In genomic region chr1:205739348-205740160, GRCh38 we compare ENCODE assay signal across 13 cellular contexts. TPM values are rescaled to one million over a fixed set of nuclear protein-coding genes. Genes with fewer than 3 reads are reported as not detected.
DNase-seq lines count a peak whose midpoint lies in the region; ATAC-seq, FAIRE-seq and TF ChIP-seq lines count a peak whose summit lies in the region.
"Had no signal": no experiment of that assay in that cellular context is flagged by ENCODE, and none has a peak within 500 bp of the region (broad histone marks: within the 10 kb centered on the region; RNA-seq: fewer than 3 reads in every experiment).

No MANE protein-coding gene starts in this region.

- no peak overlapping the region for H2AFZ ChIP-seq in HepG2 (ENCODE audit: low read length)

- no peaks in the 10 kb centered on the region for H3K36me3 ChIP-seq in CD4-positive, CD25-positive, alpha-beta regulatory T cell (ENCODE audit: control insufficient read depth, insufficient read depth, low read length)
- peaks cover 0 to 11% of the 10 kb centered on the region in 2 experiments; a peak in 3 of 5 replicates for H3K36me3 ChIP-seq in HepG2 (replicated peaks in 1 of 2; ENCODE audit: control insufficient read depth in 1 of 2, insufficient read depth in 2 of 2, low read length in 2 of 2)

- CTCF ChIA-PET in HEK293T (lab: Yijun Ruan, JAX): interaction anchor here (0.7 to 1.3 kb wide), 4 partner anchors 9 to 1563 kb away, joined by 3 to 7 read pairs (median 4); no protein-coding TSS in a partner anchor
- CTCF ChIA-PET in HepG2 (lab: Yijun Ruan, JAX; ENCODE audit: low intra/inter-chr PET ratio, low total read pairs): no interaction called here

- no TSS peak for BruUV-seq in HepG2 (replicated peaks; lab: Mats Ljungman, UMichigan)

- H3K9me3 ChIP-seq in CD4-positive, CD25-positive, alpha-beta regulatory T cell (ENCODE audit: control insufficient read depth in 2 of 2, low read length in 2 of 2): no peaks in the 10 kb centered on the region
- H3K9me3 ChIP-seq in HepG2 (ENCODE audit: low read length): no peaks in the 10 kb centered on the region
- H3K9me3 ChIP-seq: suprapubic skin had no signal

- DNase-seq in CD4-positive, CD25-positive, alpha-beta regulatory T cell: no peak
- no peak for DNase-seq in HEK293T (ENCODE audit: extremely low spot score)
- peak; percentile 68 for DNase-seq in astrocyte of the spinal cord (ENCODE audit: low read depth, low spot score)
- DNase-seq in HepG2 (ENCODE audit: low spot score): peak; percentile 25
- no peak for DNase-seq in GF-D8 (lab: John Stamatoyannopoulos, UW)
- DNase-seq in iPS-NIHi7 (ENCODE audit: extremely low spot score): no peak
- DNase-seq in effector CD4-positive, alpha-beta T cell: no peak
- DNase-seq: activated CD4-positive, alpha-beta T cell treated with anti-CD3 and anti-CD28 coated beads, Interleukin-2, amount 50 U/mL, for 48 hours; amniotic stem cell; left cardiac atrium had no signal

- POLR2A ChIA-PET in HEK293T (lab: Yijun Ruan, JAX): interaction anchor here (1.6 kb wide), 1 partner anchor 10 kb away, joined by 6 read pairs; the partner anchor contains the start of gene NUCKS1
- POLR2A ChIA-PET in HepG2 (lab: Yijun Ruan, JAX): interaction anchor here (0.9 to 1.4 kb wide), 4 partner anchors 10 to 34 kb away, joined by 3 to 6 read pairs (median 4); no protein-coding TSS in a partner anchor

- in situ Hi-C loops in astrocyte of the spinal cord (cut with HindIII; ENCODE audit: low sequenced_read_pairs): no loop called here
- in situ Hi-C loops in HepG2 (cut with HindIII; ENCODE audit: extremely low pct_ligation_motif_present, low pct_unique_long_range_greater_than_20kb): no loop called here

- H3K27me3 Mint-ChIP-seq in CD4-positive, CD25-positive, alpha-beta regulatory T cell: no peaks in the 10 kb centered on the region

- peaks cover 4% of the 10 kb centered on the region for H3K36me3 Mint-ChIP-seq in CD4-positive, CD25-positive, alpha-beta regulatory T cell

- no peak for TF ChIP-seq EP300 in HepG2 (IDR thresholded peaks at IDR 0.05; ENCODE audit: low read depth in 2 of 2, low read length in 2 of 2)
- no peak for TF ChIP-seq EP300 in HepG2 (CRISPR knock-in tag; IDR thresholded peaks at IDR 0.05; ENCODE audit: borderline replicate concordance)

- peaks cover 4% of the 10 kb centered on the region; the same call in 1 of the 2 replicates for H4K20me1 ChIP-seq in HepG2 (ENCODE audit: insufficient read depth, low read length)

- no peak; a peak in 1 of 4 replicates for TF ChIP-seq POLR2A in HepG2 (IDR thresholded peaks at IDR 0.05; ENCODE audit: insufficient read depth in 1 of 2, low read depth in 2 of 2, low read length in 2 of 2)

- no peak overlapping the region for H3K4me3 ChIP-seq in CD4-positive, CD25-positive, alpha-beta regulatory T cell (ENCODE audit: low read depth, low read length)
- H3K4me3 ChIP-seq in astrocyte of the spinal cord (ENCODE audit: low read depth, low read length) (no peak overlapping the region), HepG2 (replicated peaks in 1 of 3; ENCODE audit: insufficient read depth in 1 of 3, low read depth in 2 of 3, low read length in 3 of 3) (no peak overlapping the region)
- H3K4me3 ChIP-seq: suprapubic skin had no signal

- WGBS in HepG2 (ENCODE audit: low lambda C conversion rate): 66% methylated on average over 5 of the region's 5 CpGs

- peaks cover 74% of the 10 kb centered on the region for H3K79me2 ChIP-seq in HepG2 (ENCODE audit: insufficient read depth, low read length)

- H3K9ac ChIP-seq in HepG2 (ENCODE audit: insufficient read depth, low read depth, low read length): no peak overlapping the region

- no peak overlapping the region for H3K4me2 ChIP-seq in HepG2 (ENCODE audit: low read depth, low read length)

- H3K4me1 ChIP-seq in CD4-positive, CD25-positive, alpha-beta regulatory T cell (ENCODE audit: control insufficient read depth, insufficient read depth, low read length, poor library complexity, severe bottlenecking): peaks cover 15% of the 10 kb centered on the region
- peaks cover 35% of the 10 kb centered on the region for H3K4me1 ChIP-seq in HepG2 (ENCODE audit: insufficient read depth, low read length)

- peak overlapping the region in 2 of 3 donors; percentile 21 to 33 for H3K27ac Mint-ChIP-seq in CD4-positive, CD25-positive, alpha-beta regulatory T cell

- H3K27ac ChIP-seq in CD4-positive, CD25-positive, alpha-beta regulatory T cell (ENCODE audit: insufficient read depth, low read length, poor library complexity, severe bottlenecking): no peak overlapping the region
- H3K27ac ChIP-seq in HepG2 (ENCODE audit: extremely low read length, insufficient read depth, low read length): no peak overlapping the region
- H3K27ac ChIP-seq: suprapubic skin had no signal

- ATAC-seq in CD4-positive, CD25-positive, alpha-beta regulatory T cell (ENCODE audit: low read depth in 2 of 2): no peak
- ATAC-seq in HepG2 (peak; percentile 69), GM18861 (IDR thresholded peaks at IDR 0.05; ENCODE audit: unreplicated experiment) (no peak)
- ATAC-seq: esophagus mucosa had no signal

- peak; percentile 61 for FAIRE-seq in HepG2 (lab: Jason Lieb, UNC)

- intact Hi-C loops in HepG2 (cut with micrococcal nuclease; ENCODE audit: unreplicated experiment): no loop called here

- H3K9me3 Mint-ChIP-seq in CD4-positive, CD25-positive, alpha-beta regulatory T cell: no peaks in the 10 kb centered on the region

- no peaks in the 10 kb centered on the region for H3K27me3 ChIP-seq in CD4-positive, CD25-positive, alpha-beta regulatory T cell (ENCODE audit: control insufficient read depth, insufficient read depth, low read length)
- H3K27me3 ChIP-seq in HepG2 (ENCODE audit: control insufficient read depth in 1 of 2, insufficient read depth in 2 of 2, low read length in 2 of 2): no peaks in the 10 kb centered on the region
- H3K27me3 ChIP-seq: suprapubic skin had no signal

- peak overlapping the region in 1 of 4 donors; percentile 21 for H3K4me3 Mint-ChIP-seq in CD4-positive, CD25-positive, alpha-beta regulatory T cell

- TF ChIP-seq RAD21 in HepG2 (CRISPR knock-in tag; IDR thresholded peaks at IDR 0.05): no peak

- H3K4me1 Mint-ChIP-seq in CD4-positive, CD25-positive, alpha-beta regulatory T cell: peaks cover 35 to 59% (median 42%) of the 10 kb centered on the region in 4 donors

- TF ChIP-seq CTCF in astrocyte of the spinal cord (IDR thresholded peaks at IDR 0.05; ENCODE audit: low read depth, low read length) (peak; percentile 33), HepG2 (CRISPR knock-in tag; IDR thresholded peaks at IDR 0.05) (peak; percentile 34)

RNA-seq across cellular contexts. Expression of gene NUCKS1, which starts 10.4 kb away (rescaled TPM):
- total RNA-seq in CD4-positive, CD25-positive, alpha-beta regulatory T cell: 72.0 TPM
- polyA plus RNA-seq in CD4-positive, CD25-positive, alpha-beta regulatory T cell: 10 to 100 TPM; 12.9 to 15.8 (median 13.3) TPM
- 117 and 194 TPM in 2 replicates for total RNA-seq in HepG2 (2016; rRNA removed; fragmentation: Illumina TruSeq; extraction: Trizol)
- total RNA-seq in HepG2 (2016; cell fraction: cytosol; rRNA removed; fragmentation: Illumina TruSeq; extraction: Trizol; ENCODE audit: low read depth): 10.3 and 15.8 TPM in 2 replicates
- total RNA-seq in HepG2 (2016; cell fraction: insoluble cytoplasmic fraction; rRNA removed; fragmentation: Illumina TruSeq; extraction: Trizol): 125 and 160 TPM in 2 replicates
- total RNA-seq in HepG2 (2016; cell fraction: membrane; rRNA removed; fragmentation: Illumina TruSeq; extraction: Trizol): 40.1 and 45.8 TPM in 2 replicates
- total RNA-seq in HepG2 (2016; cell fraction: nucleus; rRNA removed; fragmentation: Illumina TruSeq; extraction: Trizol): 67.8 and 73.8 TPM in 2 replicates
- polyA plus RNA-seq in HepG2 (2011; rRNA removed): 25.1 and 35.5 TPM in 2 replicates
- polyA plus RNA-seq in HepG2 (2011; cell fraction: cytosol; rRNA removed): 14.2 and 24.0 TPM in 2 replicates
- 8.7 and 10.8 TPM in 2 replicates for polyA plus RNA-seq in HepG2 (2011; cell fraction: nucleus; rRNA removed)
- 32.7 and 70.0 TPM in 2 replicates for polyA plus RNA-seq in HepG2 (2012)
- 15.9 and 27.1 TPM in 2 replicates for polyA plus RNA-seq in HepG2 (2016; cell fraction: cytosol; fragmentation: Illumina TruSeq; extraction: Trizol; ENCODE audit: low read depth)
- 186 and 191 TPM in 2 replicates for polyA plus RNA-seq in HepG2 (2016; cell fraction: insoluble cytoplasmic fraction; fragmentation: Illumina TruSeq; extraction: Trizol; ENCODE audit: low read depth)
- polyA plus RNA-seq in HepG2 (2016; cell fraction: membrane; fragmentation: Illumina TruSeq; extraction: Trizol; ENCODE audit: low read depth): 54.3 and 56.5 TPM in 2 replicates
- 84.6 and 113 TPM in 2 replicates for polyA plus RNA-seq in HepG2 (2016; cell fraction: nucleus; fragmentation: Illumina TruSeq; extraction: Trizol; ENCODE audit: insufficient read depth, low read depth)
- 54.5 and 133 TPM in 2 replicates for polyA minus RNA-seq in HepG2 (2011; rRNA and poly(A)+ RNA removed; ENCODE audit: low replicate concordance)
- 45.1 and 46.0 TPM in 2 replicates for polyA minus RNA-seq in HepG2 (2011; cell fraction: cytosol; rRNA and poly(A)+ RNA removed)
- polyA minus RNA-seq in HepG2 (2011; cell fraction: nucleus; rRNA and poly(A)+ RNA removed): 41.1 and 52.6 TPM in 2 replicates

RNA-seq across cellular contexts. Expression of gene RAB29, which starts 35.7 kb away (rescaled TPM):
- total RNA-seq in CD4-positive, CD25-positive, alpha-beta regulatory T cell: 37.0 TPM
- polyA plus RNA-seq in CD4-positive, CD25-positive, alpha-beta regulatory T cell: 100 to 1,000 TPM in 1 of 4 donors, 10 to 100 TPM in 3; 94.9 to 119 (median 98.6) TPM
- 10.1 and 13.1 TPM in 2 replicates for total RNA-seq in HepG2 (2016; rRNA removed; fragmentation: Illumina TruSeq; extraction: Trizol)
- total RNA-seq in HepG2 (2016; cell fraction: cytosol; rRNA removed; fragmentation: Illumina TruSeq; extraction: Trizol; ENCODE audit: low read depth): 2.2 and 3.1 TPM in 2 replicates
- 10.3 and 12.9 TPM in 2 replicates for total RNA-seq in HepG2 (2016; cell fraction: insoluble cytoplasmic fraction; rRNA removed; fragmentation: Illumina TruSeq; extraction: Trizol)
- 5.6 and 7.8 TPM in 2 replicates for total RNA-seq in HepG2 (2016; cell fraction: membrane; rRNA removed; fragmentation: Illumina TruSeq; extraction: Trizol)
- total RNA-seq in HepG2 (2016; cell fraction: nucleus; rRNA removed; fragmentation: Illumina TruSeq; extraction: Trizol): 4.6 and 6.6 TPM in 2 replicates
- polyA plus RNA-seq in HepG2 (2011; rRNA removed): 8.7 and 10.0 TPM in 2 replicates
- polyA plus RNA-seq in HepG2 (2011; cell fraction: cytosol; rRNA removed): 6.9 and 9.3 TPM in 2 replicates
- 4.6 and 5.0 TPM in 2 replicates for polyA plus RNA-seq in HepG2 (2011; cell fraction: nucleus; rRNA removed)
- polyA plus RNA-seq in HepG2 (2012): 8.7 TPM in 2 replicates
- polyA plus RNA-seq in HepG2 (2016; cell fraction: cytosol; fragmentation: Illumina TruSeq; extraction: Trizol; ENCODE audit: low read depth): 1.3 and 1.8 TPM in 2 replicates
- 13.6 and 13.7 TPM in 2 replicates for polyA plus RNA-seq in HepG2 (2016; cell fraction: insoluble cytoplasmic fraction; fragmentation: Illumina TruSeq; extraction: Trizol; ENCODE audit: low read depth)
- polyA plus RNA-seq in HepG2 (2016; cell fraction: membrane; fragmentation: Illumina TruSeq; extraction: Trizol; ENCODE audit: low read depth): 4.8 TPM in 2 replicates
- 10.6 and 12.0 TPM in 2 replicates for polyA plus RNA-seq in HepG2 (2016; cell fraction: nucleus; fragmentation: Illumina TruSeq; extraction: Trizol; ENCODE audit: insufficient read depth, low read depth)
- polyA minus RNA-seq in HepG2 (2011; rRNA and poly(A)+ RNA removed; ENCODE audit: low replicate concordance): 6.1 and 20.5 TPM in 2 replicates
- 4.6 and 5.8 TPM in 2 replicates for polyA minus RNA-seq in HepG2 (2011; cell fraction: cytosol; rRNA and poly(A)+ RNA removed)
- 3.3 and 3.6 TPM in 2 replicates for polyA minus RNA-seq in HepG2 (2011; cell fraction: nucleus; rRNA and poly(A)+ RNA removed)

RNA-seq across cellular contexts. Expression of gene SLC45A3, which starts 59.2 kb away (rescaled TPM):
- total RNA-seq in CD4-positive, CD25-positive, alpha-beta regulatory T cell: 0.74 TPM
- not detected for polyA plus RNA-seq in CD4-positive, CD25-positive, alpha-beta regulatory T cell
- 1.9 and 3.4 TPM in 2 replicates for total RNA-seq in HepG2 (2016; rRNA removed; fragmentation: Illumina TruSeq; extraction: Trizol)
- 0.97 and 1.2 TPM in 2 replicates for total RNA-seq in HepG2 (2016; cell fraction: cytosol; rRNA removed; fragmentation: Illumina TruSeq; extraction: Trizol; ENCODE audit: low read depth)
- total RNA-seq in HepG2 (2016; cell fraction: insoluble cytoplasmic fraction; rRNA removed; fragmentation: Illumina TruSeq; extraction: Trizol): 1.8 and 4.0 TPM in 2 replicates
- 2.7 and 3.3 TPM in 2 replicates for total RNA-seq in HepG2 (2016; cell fraction: membrane; rRNA removed; fragmentation: Illumina TruSeq; extraction: Trizol)
- total RNA-seq in HepG2 (2016; cell fraction: nucleus; rRNA removed; fragmentation: Illumina TruSeq; extraction: Trizol): 2.3 and 3.7 TPM in 2 replicates
- 4.1 and 7.3 TPM in 2 replicates for polyA plus RNA-seq in HepG2 (2011; rRNA removed)
- 4.4 TPM in 2 replicates for polyA plus RNA-seq in HepG2 (2011; cell fraction: cytosol; rRNA removed)
- 7.3 and 8.6 TPM in 2 replicates for polyA plus RNA-seq in HepG2 (2011; cell fraction: nucleus; rRNA removed)
- polyA plus RNA-seq in HepG2 (2012): 4.0 and 4.7 TPM in 2 replicates
- polyA plus RNA-seq in HepG2 (2016; cell fraction: cytosol; fragmentation: Illumina TruSeq; extraction: Trizol; ENCODE audit: low read depth): 0.65 and 0.73 TPM in 2 replicates
- 2.0 and 2.1 TPM in 2 replicates for polyA plus RNA-seq in HepG2 (2016; cell fraction: insoluble cytoplasmic fraction; fragmentation: Illumina TruSeq; extraction: Trizol; ENCODE audit: low read depth)
- polyA plus RNA-seq in HepG2 (2016; cell fraction: membrane; fragmentation: Illumina TruSeq; extraction: Trizol; ENCODE audit: low read depth): 2.1 TPM in 2 replicates
- 5.1 and 6.0 TPM in 2 replicates for polyA plus RNA-seq in HepG2 (2016; cell fraction: nucleus; fragmentation: Illumina TruSeq; extraction: Trizol; ENCODE audit: insufficient read depth, low read depth)
- polyA minus RNA-seq in HepG2 (2011; rRNA and poly(A)+ RNA removed; ENCODE audit: low replicate concordance): 1.8 and 9.9 TPM in 2 replicates
- polyA minus RNA-seq in HepG2 (2011; cell fraction: cytosol; rRNA and poly(A)+ RNA removed): 3.3 and 3.4 TPM in 2 replicates
- 2.5 and 2.7 TPM in 2 replicates for polyA minus RNA-seq in HepG2 (2011; cell fraction: nucleus; rRNA and poly(A)+ RNA removed)

Comparison
In these comparisons a context has a peak if more than half of its experiments do, and no peak if none do; other contexts are left out.
1. DNase-seq: peak in astrocyte of the spinal cord (single experiment) and HepG2 (single experiment); none in CD4-positive, CD25-positive, alpha-beta regulatory T cell (0 of 3), HEK293T (single experiment), GF-D8 (single experiment), iPS-NIHi7 (single experiment) and effector CD4-positive, alpha-beta T cell (single experiment).